Comparison of ENCODE assay signal across 22 cellular contexts in genomic region chr5:169119287-169120048, GRCh38.
DNase-seq lines count a peak whose midpoint lies in the region; ATAC-seq, FAIRE-seq and TF ChIP-seq lines count a peak whose summit lies in the region.
"Had no signal": no experiment of that assay in that cellular context is flagged by ENCODE, and none has a peak within 500 bp of the region (broad histone marks: within the 10 kb centered on the region; RNA-seq: fewer than 3 reads in every experiment).

No MANE protein-coding gene starts in this region.

- no TSS peak for BruUV-seq in K562 (replicated peaks; lab: Mats Ljungman, UMichigan)

- TF ChIP-seq POLR2A in K562 (conservative IDR thresholded peaks at IDR 0.05): no peak

- no peak overlapping the region for H3K56ac ChIP-seq in mesendoderm (ENCODE audit: low read length)

- no peaks in the 10 kb centered on the region for H3K9me1 ChIP-seq in K562 (ENCODE audit: control insufficient read depth, insufficient read depth, low read length)

- no peak for FAIRE-seq in K562 (lab: Jason Lieb, UNC)
- no peak for FAIRE-seq in HTR-8/SVneo (lab: Jason Lieb, UNC)
- FAIRE-seq: A549, GM12891, GM19239 had no signal

- no peak overlapping the region for H2BK120ac ChIP-seq in mesendoderm (ENCODE audit: low read depth, low read length)

- no peaks in the 10 kb centered on the region for H3K9me3 ChIP-seq in K562 (replicated peaks; ENCODE audit: control insufficient read depth, insufficient read depth, low read depth, low read length)
- H3K9me3 ChIP-seq: A549, BE2C, BLaER1 had no signal

- TF ChIP-seq RAD21 in Ishikawa (IDR thresholded peaks at IDR 0.05; ENCODE audit: low read depth): no peak
- no peak for TF ChIP-seq RAD21 in K562 (CRISPR knock-in tag; conservative IDR thresholded peaks at IDR 0.05 in 1 of 2, IDR thresholded peaks at IDR 0.05 in 1 of 2)

- CTCF ChIA-PET in K562 (lab: Yijun Ruan, JAX; ENCODE audit: low intra/inter-chr PET ratio): no interaction called here

- no peaks in the 10 kb centered on the region for H3K79me1 ChIP-seq in mesendoderm (ENCODE audit: low read length)

- no peak overlapping the region for H2AFZ ChIP-seq in K562 (ENCODE audit: low read depth, low read length)

- no peak overlapping the region for H3K4me3 ChIP-seq in K562
- no peak overlapping the region for H3K4me3 ChIP-seq in mesendoderm (ENCODE audit: low read length)
- H3K4me3 ChIP-seq: A549, BLaER1 had no signal

- H4K8ac ChIP-seq in mesendoderm (ENCODE audit: low read depth, low read length): no peak overlapping the region

- POLR2A ChIA-PET in K562 (lab: Yijun Ruan, JAX): no interaction called here

- no peaks in the 10 kb centered on the region for H4K20me1 ChIP-seq in K562 (replicated peaks; ENCODE audit: control insufficient read depth, insufficient read depth, low read length)
- H4K20me1 ChIP-seq: BLaER1 had no signal

- no peaks in the 10 kb centered on the region for H3K4me1 ChIP-seq in K562 (replicated peaks in 1 of 2; ENCODE audit: control insufficient read depth in 2 of 2, insufficient read depth in 2 of 2, low read length in 2 of 2)
- H3K4me1 ChIP-seq in mesendoderm (ENCODE audit: control insufficient read depth, low read depth, low read length): no peaks in the 10 kb centered on the region
- H3K4me1 ChIP-seq: A549, BLaER1 had no signal

- H3K27me3 ChIP-seq in K562 (ENCODE audit: control insufficient read depth in 2 of 2, insufficient read depth in 2 of 2, low read length in 2 of 2) (no peaks in the 10 kb centered on the region), mesendoderm (ENCODE audit: insufficient read depth, low read length, poor library complexity) (no peaks in the 10 kb centered on the region)
- H3K27me3 ChIP-seq: BE2C, BLaER1 had no signal

- H3K18ac ChIP-seq in mesendoderm (ENCODE audit: low read length): no peak overlapping the region

- H3K23ac ChIP-seq in mesendoderm (ENCODE audit: low read length): no peak overlapping the region

- H3K36me3 ChIP-seq in K562 (ENCODE audit: control insufficient read depth, insufficient read depth, low read length) (no peaks in the 10 kb centered on the region), mesendoderm (ENCODE audit: control insufficient read depth, insufficient read depth, low read length) (no peaks in the 10 kb centered on the region)
- H3K36me3 ChIP-seq: BE2C, BLaER1 had no signal

- no peak overlapping the region for H3K4ac ChIP-seq in mesendoderm (ENCODE audit: low read depth, low read length)

- H3K4me2 ChIP-seq in K562 (ENCODE audit: insufficient read depth, low read length) (no peak overlapping the region), mesendoderm (ENCODE audit: low read length) (no peak overlapping the region)
- H3K4me2 ChIP-seq: A549, BLaER1 had no signal

- WGBS in K562 (ENCODE audit: insufficient coverage, low coverage, missing lambda C conversion rate): 2% methylated on average over 6 of the region's 6 CpGs
- WGBS in mesendoderm (ENCODE audit: extremely low coverage, insufficient coverage, low lambda C conversion rate): no CpG with 5 or more reads among the region's 6 CpGs

- no peak overlapping the region for H2AK5ac ChIP-seq in mesendoderm (ENCODE audit: low read length)

- TF ChIP-seq EP300 in Ishikawa (IDR thresholded peaks at IDR 0.05; ENCODE audit: borderline replicate concordance) (peak; percentile 64; the same call in 1 of the 2 replicates), K562 (IDR thresholded peaks at IDR 0.05; ENCODE audit: low read length) (no peak)

- H3K79me2 ChIP-seq in K562 (ENCODE audit: control insufficient read depth, insufficient read depth, low read length) (no peaks in the 10 kb centered on the region), mesendoderm (ENCODE audit: control insufficient read depth, insufficient read depth, low read length) (no peaks in the 10 kb centered on the region)

- intact Hi-C loops in K562 (cut with micrococcal nuclease): no loop called here

- DNase-seq in G401 (ENCODE audit: low spot score) (peak; percentile 58), K562 (ENCODE audit: extremely low read depth in 1 of 4, low spot score in 3 of 4) (no peak), mesendoderm (peak; percentile 25), AG20443 (ENCODE audit: low spot score) (no peak), HTR-8/SVneo (ENCODE audit: insufficient read length, low spot score) (no peak), GM10266 (ENCODE audit: extremely low spot score) (no peak), DMS53 (lab: John Stamatoyannopoulos, UW) (no peak)
- DNase-seq: BE2C; CD4-positive, alpha-beta memory T cell; CD4-positive, CD25-positive, alpha-beta regulatory T cell; CD8-positive, alpha-beta memory T cell; COR-L47; DMS 273 treated with DMSO at 0.1 percent for 48 hours; DMS153; DMS79 treated with DMSO at 0.1 percent for 48 hours; GDM1 had no signal

- ATAC-seq in K562: no peak
- ATAC-seq: A549 had no signal

- no peak for TF ChIP-seq CTCF in K562 (IDR thresholded peaks at IDR 0.05 in 2 of 3, conservative IDR thresholded peaks at IDR 0.05 in 1 of 3; ENCODE audit: insufficient read depth in 2 of 3, low read depth in 1 of 3, low read length in 3 of 3)
- TF ChIP-seq CTCF in GM10266 (IDR thresholded peaks at IDR 0.05; ENCODE audit: control insufficient read depth, insufficient read depth, low read depth, missing control alignments): no peak

- H2BK5ac ChIP-seq in mesendoderm (ENCODE audit: low read length): no peak overlapping the region

- no peak overlapping the region for H3K9ac ChIP-seq in K562 (ENCODE audit: insufficient read depth in 1 of 2, low read depth in 2 of 2, low read length in 2 of 2)
- H3K9ac ChIP-seq in mesendoderm (ENCODE audit: low read length): no peak overlapping the region
- H3K9ac ChIP-seq: BLaER1 had no signal

- no peak overlapping the region for H2BK15ac ChIP-seq in mesendoderm (replicated peaks; ENCODE audit: low read depth)

- in situ Hi-C loops in G401 (cut with HindIII; ENCODE audit: low sequenced_read_pairs): no loop called here
- in situ Hi-C loops in K562 (cut with MboI): no loop called here

- H4K5ac ChIP-seq in mesendoderm (ENCODE audit: low read length): no peak overlapping the region

- H3K27ac ChIP-seq in K562 (ENCODE audit: extremely low read depth, low read depth, low read length): no peak overlapping the region
- H3K27ac ChIP-seq in mesendoderm (ENCODE audit: low read depth, low read length): no peak overlapping the region
- H3K27ac ChIP-seq: 22Rv1, A549, BLaER1 had no signal

TF ChIP-seq in Ishikawa, 13 proteins besides CTCF, POLR2A, EP300 and RAD21:
- TF ChIP-seq NFIC (IDR thresholded peaks at IDR 0.05) (peak; percentile 69), FOXM1 (IDR thresholded peaks at IDR 0.05; ENCODE audit: borderline replicate concordance, low read depth) (0 out of 2 replicates have a peak, but pooled peaks have one; percentile 33), EGR1 (IDR thresholded peaks at IDR 0.05) (no peak)

TF ChIP-seq in K562, 482 proteins besides CTCF, POLR2A, EP300 and RAD21:
- TF ChIP-seq TFE3 (CRISPR knock-in tag; IDR thresholded peaks at IDR 0.05): 0 out of 2 replicates have a peak, but pooled peaks have one; percentile 12
- TF ChIP-seq TAF1 (IDR thresholded peaks at IDR 0.05; ENCODE audit: control insufficient read depth, extremely low read depth, insufficient read depth, low read length, severe bottlenecking): no peak
- no peak for TF ChIP-seq NFYB (IDR thresholded peaks at IDR 0.05; ENCODE audit: extremely low read depth, insufficient read length)

Comparison
In these comparisons a context has a peak if more than half of its experiments do, and no peak if none do; other contexts are left out.
1. DNase-seq: peak in G401 (single experiment) and mesendoderm (single experiment); none in K562 (0 of 4), AG20443 (single experiment), HTR-8/SVneo (single experiment), GM10266 (single experiment) and DMS53 (single experiment).